12 cellular contexts compared by ENCODE assay signal in the genomic region with DNA sequence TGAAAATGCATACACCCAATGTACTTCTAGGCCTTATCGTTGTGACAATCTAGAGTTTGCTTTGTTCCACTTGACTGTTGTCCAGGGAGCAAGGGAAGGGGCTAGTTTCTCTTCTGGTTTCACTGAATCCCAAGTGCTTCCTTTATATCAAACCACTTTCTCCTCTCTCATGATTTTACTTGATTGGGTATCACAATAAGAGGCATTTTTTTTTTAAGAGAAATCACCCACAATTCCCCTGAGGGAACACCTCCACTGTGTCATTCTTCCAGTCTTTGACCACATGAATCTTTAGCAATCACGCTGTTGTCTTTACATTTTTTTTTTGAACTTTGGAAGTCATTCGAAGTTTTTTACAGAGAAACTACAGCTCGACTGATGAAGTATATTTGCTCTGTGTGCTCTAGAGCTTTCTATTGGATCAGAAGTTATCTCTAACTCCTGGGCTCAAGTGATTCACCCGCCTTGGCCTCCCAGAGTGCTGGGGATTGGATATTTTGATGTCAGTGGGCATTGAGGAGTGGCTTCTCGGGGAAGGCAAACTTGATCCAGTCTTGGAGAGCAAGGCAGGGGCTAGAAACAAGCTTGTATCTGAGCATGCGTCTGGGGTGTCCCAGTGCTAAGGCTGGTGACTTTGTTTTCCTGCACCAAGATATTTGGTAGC. TPM values are rescaled to one million over a fixed set of nuclear protein-coding genes. Genes with fewer than 3 reads are reported as not detected.
A peak's percentile ranks its signal among the peaks of the same experiment; 100 is the strongest.
DNase-seq lines count a peak whose midpoint lies in the region; TF ChIP-seq lines count a peak whose summit lies in the region.
"Had no signal": no experiment of that assay in that cellular context is flagged by ENCODE, and none has a peak within 500 bp of the region (broad histone marks: within the 10 kb centered on the region; RNA-seq: fewer than 3 reads in every experiment).

No MANE protein-coding gene starts in this region.

- H3K36me3 ChIP-seq in mucosa of rectum (ENCODE audit: control insufficient read depth in 2 of 2, insufficient read depth in 2 of 2, low read length in 2 of 2): peaks cover 2 to 7% of the 10 kb centered on the region in 2 donors

- H3K9me3 ChIP-seq in mucosa of rectum (ENCODE audit: control insufficient read depth in 2 of 2, low read length in 2 of 2): no peaks in the 10 kb centered on the region

- H3K4me3 ChIP-seq in NB4 (ENCODE audit: low read depth, low read length): no peak overlapping the region
- no peak overlapping the region for H3K4me3 ChIP-seq in dorsolateral prefrontal cortex
- no peak overlapping the region for H3K4me3 ChIP-seq in mucosa of rectum (ENCODE audit: low read length in 2 of 2)

- H3K27me3 ChIP-seq in dorsolateral prefrontal cortex: peaks cover 0 to 31% (median 19%) of the 10 kb centered on the region in 45 donors
- H3K27me3 ChIP-seq in mucosa of rectum (ENCODE audit: control insufficient read depth in 2 of 2, insufficient read depth in 2 of 2, low read length in 2 of 2): peaks cover 0 to 4% of the 10 kb centered on the region in 2 donors

- no peak for TF ChIP-seq CTCF in C4-2B (conservative IDR thresholded peaks at IDR 0.05)
- TF ChIP-seq CTCF in NB4 (IDR thresholded peaks at IDR 0.05; ENCODE audit: low read depth, low read length): no peak
- no peak for TF ChIP-seq CTCF in dorsolateral prefrontal cortex (IDR thresholded peaks at IDR 0.05 in 54 of 56, conservative IDR thresholded peaks at IDR 0.05 in 2 of 56; ENCODE audit: low read depth in 1 of 56, partially characterized antibody in 56 of 56)

- intact Hi-C loops in dorsolateral prefrontal cortex (cut with DNase I): loop anchor here in 1 of 2 donors (5.0 kb wide), 2 partner anchors 33 to 57 kb away; no protein-coding TSS in a partner anchor

- peaks cover 37 to 51% of the 10 kb centered on the region in 2 donors for H3K4me1 ChIP-seq in mucosa of rectum (ENCODE audit: control insufficient read depth in 2 of 2, insufficient read depth in 2 of 2, low read length in 2 of 2)

- peak overlapping the region; percentile 21 to 32 for H3K9ac ChIP-seq in mucosa of rectum (ENCODE audit: low read depth in 1 of 2, low read length in 2 of 2)

- peak; percentile 85 for DNase-seq in NB4 (ENCODE audit: low read depth)
- no peak for DNase-seq in dorsolateral prefrontal cortex
- no peak for DNase-seq in cortex of kidney (lab: John Stamatoyannopoulos, UW)
- no peak for DNase-seq in NCI-H2171 (lab: John Stamatoyannopoulos, UW)
- no peak for DNase-seq in germinal center (ENCODE audit: low spot score)
- no peak for DNase-seq in NCI-H1048 (lab: John Stamatoyannopoulos, UW)
- DNase-seq: activated CD4-positive, alpha-beta T cell treated with anti-CD3 and anti-CD28 coated beads for 4 hours; activated effector memory CD4-positive, alpha-beta T cell treated with anti-CD3 and anti-CD28 coated beads, Interleukin-2, amount 50 U/mL, for 16 hours; NCI-H1092; stimulated activated CD8-positive, alpha-beta memory T cell treated with anti-CD3 and anti-CD28 coated beads, Interleukin-4, amount 100 ng/mL, for 48 hours had no signal

- H3K27ac ChIP-seq in C4-2B (peak overlapping the region; percentile 89), dorsolateral prefrontal cortex (peak overlapping the region in 33 of 59 donors; percentile 2 to 93 (median 47)), mucosa of rectum (ENCODE audit: low read depth in 2 of 2, low read length in 2 of 2) (peak overlapping the region; percentile 18 to 52)

- no peak for TF ChIP-seq POLR2A in NB4 (IDR thresholded peaks at IDR 0.05; ENCODE audit: extremely low read depth, insufficient read length)

RNA-seq across cellular contexts. Expression of gene CDH1, which starts 3.0 kb away (rescaled TPM):
- total RNA-seq in dorsolateral prefrontal cortex: 10 to 100 TPM in 20 of 120 experiments, 1 to 10 TPM in 97, under 1 TPM in 3; 0.82 to 20.2 (median 5.1) TPM

Comparison
In these comparisons a context has a peak if more than half of its experiments do, and no peak if none do; other contexts are left out.
1. H3K27ac ChIP-seq: peak in every context shown above with its lines; median percentile 89 in C4-2B; 47 in dorsolateral prefrontal cortex; 35 in mucosa of rectum.